ENCODE assay signal across 12 cellular contexts in the genomic region with DNA sequence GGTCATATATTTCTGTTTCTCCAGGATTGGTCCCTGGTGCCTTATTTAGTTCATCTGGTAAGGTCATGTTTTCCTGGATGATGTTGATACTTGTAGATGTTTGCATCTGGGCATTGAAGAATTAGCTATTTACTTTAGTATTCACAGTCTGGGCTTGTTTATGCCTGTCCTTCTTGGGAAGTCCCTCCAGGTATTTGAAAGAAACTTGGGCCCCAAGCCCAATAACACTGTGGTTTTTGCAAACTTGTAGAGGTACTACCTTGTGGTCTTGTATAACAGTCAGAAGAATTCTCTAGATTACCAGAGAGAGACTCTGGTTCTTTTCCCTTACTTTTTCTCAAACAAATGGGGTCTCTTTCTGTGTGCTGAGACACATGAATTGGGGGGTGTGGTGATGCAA.
DNase-seq lines count a peak whose midpoint lies in the region; ATAC-seq and TF ChIP-seq lines count a peak whose summit lies in the region.
"Had no signal": no experiment of that assay in that cellular context is flagged by ENCODE, and none has a peak within 500 bp of the region (broad histone marks: within the 10 kb centered on the region; RNA-seq: fewer than 3 reads in every experiment).

No MANE protein-coding gene starts in this region.

- ATAC-seq in GM19324 (IDR thresholded peaks at IDR 0.05; ENCODE audit: low FRiP score, unreplicated experiment) (peak; percentile 66), HG02884 (IDR thresholded peaks at IDR 0.05; ENCODE audit: unreplicated experiment) (peak; percentile 83), GM23338 (no peak)
- ATAC-seq: sciatic nerve had no signal

- CTCF ChIA-PET in CD8-positive, alpha-beta memory T cell (lab: Charles Lee): no interaction called here

- peaks cover 6 to 81% (median 19%) of the 10 kb centered on the region in 3 donors for H3K36me3 Mint-ChIP-seq in CD8-positive, alpha-beta memory T cell
- H3K36me3 Mint-ChIP-seq in GM23338 (ENCODE audit: low read depth): peaks cover 13% of the 10 kb centered on the region

- peaks cover 7% of the 10 kb centered on the region for H3K4me1 ChIP-seq in CD8-positive, alpha-beta memory T cell (ENCODE audit: insufficient read depth, low read length)
- H3K4me1 ChIP-seq in MM.1S (ENCODE audit: low read length): peaks cover 19% of the 10 kb centered on the region
- H3K4me1 ChIP-seq in spleen: no peaks in the 10 kb centered on the region
- no peaks in the 10 kb centered on the region for H3K4me1 ChIP-seq in GM23338 (ENCODE audit: insufficient read depth)
- H3K4me1 ChIP-seq: BLaER1 had no signal

- peak overlapping the region in 5 of 7 donors; percentile 34 to 82 (median 55) for H3K4me3 Mint-ChIP-seq in CD8-positive, alpha-beta memory T cell
- no peak overlapping the region for H3K4me3 Mint-ChIP-seq in GM23338
- H3K4me3 Mint-ChIP-seq: memory B cell had no signal

- H3K4me1 Mint-ChIP-seq in CD8-positive, alpha-beta memory T cell: peaks cover 30 to 47% (median 35%) of the 10 kb centered on the region in 3 donors
- no peaks in the 10 kb centered on the region for H3K4me1 Mint-ChIP-seq in GM23338
- H3K4me1 Mint-ChIP-seq: memory B cell had no signal

- H3K27ac ChIP-seq in CD8-positive, alpha-beta memory T cell (ENCODE audit: low read depth, low read length): no peak overlapping the region
- no peak overlapping the region; the same call in 1 of the 2 replicates for H3K27ac ChIP-seq in MM.1S (ENCODE audit: low read length)
- H3K27ac ChIP-seq in spleen: peak overlapping the region in 2 of 8 donors; percentile 9 to 15
- no peak overlapping the region for H3K27ac ChIP-seq in GM23338 (ENCODE audit: low read depth)
- H3K27ac ChIP-seq in brain microvascular endothelial cell: no peak overlapping the region
- H3K27ac ChIP-seq: BLaER1 had no signal

- peaks cover 8% of the 10 kb centered on the region for H3K9me3 ChIP-seq in CD8-positive, alpha-beta memory T cell (ENCODE audit: low read length)
- H3K9me3 ChIP-seq in MM.1S (replicated peaks; ENCODE audit: insufficient read depth, low read length) (0 out of 2 replicates have a peak, but pooled peaks cover 5% of the 10 kb centered on the region), spleen (peaks cover 3 to 29% (median 18%) of the 10 kb centered on the region in 8 donors)

- H3K79me2 ChIP-seq in MM.1S (ENCODE audit: low read length) (no peaks in the 10 kb centered on the region), GM23338 (replicated peaks; ENCODE audit: insufficient read depth) (no peaks in the 10 kb centered on the region)

- peaks cover 0 to 5% of the 10 kb centered on the region in 2 donors for H3K27me3 Mint-ChIP-seq in CD8-positive, alpha-beta memory T cell
- H3K27me3 Mint-ChIP-seq in GM23338 (ENCODE audit: insufficient read depth, low read depth, poor library complexity): no peaks in the 10 kb centered on the region
- H3K27me3 Mint-ChIP-seq: memory B cell had no signal

- H3K9me2 ChIP-seq in MM.1S (replicated peaks; ENCODE audit: insufficient read depth, low read length): no peaks in the 10 kb centered on the region
- peaks cover 10% of the 10 kb centered on the region for H3K9me2 ChIP-seq in GM23338 (ENCODE audit: insufficient read depth)

- peak overlapping the region in 7 of 8 donors; percentile 32 to 91 (median 84) for H3K27ac Mint-ChIP-seq in CD8-positive, alpha-beta memory T cell
- H3K27ac Mint-ChIP-seq in GM23338: no peak overlapping the region
- H3K27ac Mint-ChIP-seq: memory B cell had no signal

- POLR2A ChIA-PET in CD8-positive, alpha-beta memory T cell (lab: Charles Lee): no interaction called here

- H3F3A ChIP-seq in MM.1S (ENCODE audit: insufficient read depth, low read length) (peaks cover 3% of the 10 kb centered on the region; the same call in 1 of the 2 replicates), GM23338 (replicated peaks; ENCODE audit: low read depth) (no peaks in the 10 kb centered on the region)

- no peak for TF ChIP-seq POLR2A in spleen (IDR thresholded peaks at IDR 0.05)

- intact Hi-C loops in spleen (cut with DNase I; ENCODE audit: low total_unique reads): no loop called here

- H3K9ac ChIP-seq in MM.1S (ENCODE audit: low read length): no peak overlapping the region
- H3K9ac ChIP-seq: BLaER1 had no signal

- H4K20me1 ChIP-seq in MM.1S (ENCODE audit: insufficient read depth, low read length) (no peaks in the 10 kb centered on the region), GM23338 (replicated peaks; ENCODE audit: insufficient read depth) (no peaks in the 10 kb centered on the region)
- H4K20me1 ChIP-seq: BLaER1 had no signal

- H3K9me3 Mint-ChIP-seq in CD8-positive, alpha-beta memory T cell: peaks cover 23 to 52% (median 34%) of the 10 kb centered on the region in 5 donors
- peaks cover 30% of the 10 kb centered on the region for H3K9me3 Mint-ChIP-seq in GM23338

- DNase-seq in CD8-positive, alpha-beta memory T cell: peak in 1 of 5 donors; percentile 54
- DNase-seq in MM.1S: peak; percentile 80
- DNase-seq in iPS-NIHi11 (ENCODE audit: low spot score): no peak
- DNase-seq in spleen: no peak
- no peak for DNase-seq in GM23338 (ENCODE audit: low spot score)
- no peak for DNase-seq in brain microvascular endothelial cell
- DNase-seq: foreskin fibroblast had no signal

- H2AFZ ChIP-seq in MM.1S (ENCODE audit: low read length) (no peak overlapping the region), GM23338 (no peak overlapping the region)

- no peak overlapping the region for H3K4me3 ChIP-seq in CD8-positive, alpha-beta memory T cell (ENCODE audit: low read length)
- no peak overlapping the region for H3K4me3 ChIP-seq in MM.1S (ENCODE audit: low read length)
- H3K4me3 ChIP-seq in spleen: no peak overlapping the region
- no peak overlapping the region for H3K4me3 ChIP-seq in GM23338
- no peak overlapping the region for H3K4me3 ChIP-seq in brain microvascular endothelial cell (ENCODE audit: low read depth, low read length)
- H3K4me3 ChIP-seq: BLaER1 had no signal

- TF ChIP-seq CTCF in MM.1S (IDR thresholded peaks at IDR 0.05; ENCODE audit: low read length): no peak
- no peak for TF ChIP-seq CTCF in spleen (IDR thresholded peaks at IDR 0.05 in 8 of 11, conservative IDR thresholded peaks at IDR 0.05 in 3 of 11)
- TF ChIP-seq CTCF in GM23338 (conservative IDR thresholded peaks at IDR 0.05; ENCODE audit: low read depth in 2 of 2): no peak
- no peak for TF ChIP-seq CTCF in brain microvascular endothelial cell (IDR thresholded peaks at IDR 0.05; ENCODE audit: low read depth, low read length, missing control alignments)

- H3K36me3 ChIP-seq in CD8-positive, alpha-beta memory T cell (ENCODE audit: insufficient read depth, low read length): no peaks in the 10 kb centered on the region
- H3K36me3 ChIP-seq in MM.1S (replicated peaks; ENCODE audit: insufficient read depth, low read length): no peaks in the 10 kb centered on the region
- peaks cover 0 to 3% (median 0%) of the 10 kb centered on the region in 6 donors for H3K36me3 ChIP-seq in spleen
- 0 out of 2 replicates have a peak, but pooled peaks cover 4% of the 10 kb centered on the region for H3K36me3 ChIP-seq in GM23338 (ENCODE audit: insufficient read depth)
- no peaks in the 10 kb centered on the region for H3K36me3 ChIP-seq in brain microvascular endothelial cell (replicated peaks)
- H3K36me3 ChIP-seq: BLaER1 had no signal

- in situ Hi-C loops in brain microvascular endothelial cell (cut with HindIII; ENCODE audit: low pct_ligation_motif_present, low sequenced_read_pairs): no loop called here

- peak overlapping the region; percentile 27; the same call in 1 of the 2 replicates for H3K4me2 ChIP-seq in MM.1S (ENCODE audit: low read depth, low read length)
- H3K4me2 ChIP-seq in GM23338: no peak overlapping the region
- H3K4me2 ChIP-seq: BLaER1 had no signal

- H3K27me3 ChIP-seq in CD8-positive, alpha-beta memory T cell (ENCODE audit: insufficient read depth, low read length, poor library complexity, severe bottlenecking): no peaks in the 10 kb centered on the region
- no peaks in the 10 kb centered on the region for H3K27me3 ChIP-seq in MM.1S (replicated peaks; ENCODE audit: insufficient read depth, low read length)
- no peaks in the 10 kb centered on the region for H3K27me3 ChIP-seq in spleen (replicated peaks in 1 of 7)
- H3K27me3 ChIP-seq in GM23338 (ENCODE audit: insufficient read depth): no peaks in the 10 kb centered on the region
- H3K27me3 ChIP-seq in brain microvascular endothelial cell (replicated peaks): no peaks in the 10 kb centered on the region
- H3K27me3 ChIP-seq: BLaER1 had no signal

TF ChIP-seq in GM23338, 12 proteins besides CTCF, POLR2A, EP300 and RAD21 (continues in another document):
- TF ChIP-seq CREB1 (CRISPR knock-in tag; IDR thresholded peaks at IDR 0.05; ENCODE audit: low read depth) (no peak), POLR2AphosphoS5 (IDR thresholded peaks at IDR 0.05; ENCODE audit: low read depth) (no peak), REST (IDR thresholded peaks at IDR 0.05; ENCODE audit: unreplicated experiment) (no peak), ZNF114 (CRISPR knock-in tag; IDR thresholded peaks at IDR 0.05) (no peak), EZH2 (IDR thresholded peaks at IDR 0.05; ENCODE audit: low read depth, unreplicated experiment) (no peak)
